In the genomic region with DNA sequence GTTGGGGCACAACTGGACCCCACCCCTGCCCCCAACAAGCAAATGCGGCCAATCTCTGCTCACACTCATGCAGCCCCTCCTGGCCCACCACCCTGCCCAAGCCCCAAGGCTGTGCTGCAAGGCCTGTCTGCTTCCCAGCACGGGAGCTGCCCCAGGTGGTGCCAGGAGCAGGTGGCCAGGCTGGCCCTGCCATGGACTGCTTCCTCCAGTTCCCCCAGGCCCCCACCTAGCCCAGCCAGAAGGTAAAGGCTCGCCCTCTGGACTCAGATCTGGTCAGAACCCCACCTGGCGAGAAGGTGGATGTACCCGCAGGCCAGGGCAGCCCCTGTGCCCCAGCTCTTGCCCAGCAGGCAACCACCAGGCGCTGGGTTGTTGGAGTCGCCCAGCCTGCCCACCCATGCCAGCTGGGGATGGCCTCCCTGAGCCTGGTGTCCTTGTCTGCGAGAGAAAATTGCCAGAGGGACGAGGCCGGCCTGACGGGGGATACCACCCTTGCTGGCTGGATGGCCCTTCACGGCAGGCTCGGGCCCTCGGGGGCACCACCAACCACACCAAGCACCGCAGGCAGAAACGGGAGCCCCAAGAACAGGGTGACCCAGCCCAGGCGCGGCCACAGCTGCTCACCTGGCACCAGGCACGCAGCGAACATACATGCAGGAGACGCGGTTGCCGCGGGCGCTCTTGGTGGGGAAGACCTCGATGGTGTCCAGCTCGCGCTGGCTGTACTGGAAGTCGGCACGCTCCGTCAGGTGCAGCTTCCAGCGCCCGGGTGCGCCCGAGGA, we compare ENCODE assay signal across 16 cellular contexts. TPM values are rescaled to one million over a fixed set of nuclear protein-coding genes. Genes with fewer than 3 reads are reported as not detected.
A peak's percentile ranks its signal among the peaks of the same experiment; 100 is the strongest.
DNase-seq lines count a peak whose midpoint lies in the region; ATAC-seq and TF ChIP-seq lines count a peak whose summit lies in the region.
"Had no signal": no experiment of that assay in that cellular context is flagged by ENCODE, and none has a peak within 500 bp of the region (broad histone marks: within the 10 kb centered on the region; RNA-seq: fewer than 3 reads in every experiment).

No MANE protein-coding gene starts in this region.

- H3K36me3 Mint-ChIP-seq in T-helper 2 cell treated with Interferon-gamma antibody and Interleukin-4, amounts not matched to agents 5 μg/mL and 100 μg/mL, for 36 hours (ENCODE audit: low read depth), result peaks cover 26% of the 10 kb centered on the region
- H3K36me3 Mint-ChIP-seq in T-cell (peaks cover 11% of the 10 kb centered on the region), endothelial cell (ENCODE audit: low read depth, unreplicated experiment) (peaks cover 19% of the 10 kb centered on the region)

- ATAC-seq in T-cell (replicated peaks in 1 of 4), result no peak
- ATAC-seq in psoas muscle, result no peak
- no peak for ATAC-seq in GM21367 (IDR thresholded peaks at IDR 0.05; ENCODE audit: unreplicated experiment)
- no peak for ATAC-seq in HG03439 (IDR thresholded peaks at IDR 0.05; ENCODE audit: unreplicated experiment)
- ATAC-seq: right lobe of liver had no signal

- CTCF ChIA-PET in T-cell (lab: Charles Lee), result no interaction called here

- peaks cover 0 to 2% of the 10 kb centered on the region in 2 donors for H3K36me3 ChIP-seq in psoas muscle (ENCODE audit: insufficient read depth in 1 of 2, low read depth in 1 of 2)
- H3K36me3 ChIP-seq: right lobe of liver had no signal

- DNase-seq in T-helper 2 cell treated with Interferon-gamma antibody and Interleukin-4, amounts not matched to agents 5 μg/mL and 100 μg/mL, for 36 hours (ENCODE audit: low spot score), result no peak
- DNase-seq in T-helper 2 cell, result no peak
- DNase-seq in T-cell, result no peak
- DNase-seq in endothelial cell (ENCODE audit: low spot score), result no peak
- DNase-seq in psoas muscle, result no peak
- DNase-seq in NCI-H1930 (lab: John Stamatoyannopoulos, UW), result no peak
- DNase-seq: foreskin melanocyte, HFFc6, islet precursor cell, NCI-H1048, NCI-H2227 treated with DMSO at 0.1 percent for 48 hours had no signal

- peaks cover 26% of the 10 kb centered on the region for H3K4me1 Mint-ChIP-seq in T-helper 2 cell treated with Interferon-gamma antibody and Interleukin-4, amounts not matched to agents 5 μg/mL and 100 μg/mL, for 36 hours (ENCODE audit: low read depth)
- peaks cover 34 to 49% (median 38%) of the 10 kb centered on the region in 3 donors for H3K4me1 Mint-ChIP-seq in T-cell
- H3K4me1 Mint-ChIP-seq in endothelial cell (ENCODE audit: unreplicated experiment), result peaks cover 25% of the 10 kb centered on the region

- POLR2A ChIA-PET in T-cell (lab: Charles Lee), result no interaction called here

- peak overlapping the region; percentile 23 for H3K27ac ChIP-seq in psoas muscle
- H3K27ac ChIP-seq: 22Rv1 had no signal

- 75 to 86% (median 79%) methylated on average over 25 to 32 of the region's 35 CpGs for WGBS in psoas muscle, 3 donors

- no peaks in the 10 kb centered on the region for H3K27me3 Mint-ChIP-seq in T-helper 2 cell treated with Interferon-gamma antibody and Interleukin-4, amounts not matched to agents 5 μg/mL and 100 μg/mL, for 36 hours (ENCODE audit: low read depth)
- H3K27me3 Mint-ChIP-seq in T-cell, result no peaks in the 10 kb centered on the region
- peaks cover 38% of the 10 kb centered on the region for H3K27me3 Mint-ChIP-seq in endothelial cell (ENCODE audit: unreplicated experiment)

- no peaks in the 10 kb centered on the region for H3K27me3 ChIP-seq in psoas muscle (ENCODE audit: insufficient read depth in 3 of 3, low read length in 2 of 3)
- H3K27me3 ChIP-seq: right lobe of liver had no signal

- H3K4me3 Mint-ChIP-seq in T-helper 2 cell treated with Interferon-gamma antibody and Interleukin-4, amounts not matched to agents 5 μg/mL and 100 μg/mL, for 36 hours, result peak overlapping the region; percentile 51
- H3K4me3 Mint-ChIP-seq in T-cell (peak overlapping the region; percentile 41 to 49 (median 45)), endothelial cell (ENCODE audit: unreplicated experiment) (no peak overlapping the region)
- H3K4me3 Mint-ChIP-seq: HFFc6, nephron had no signal

- H3K9me3 Mint-ChIP-seq in T-helper 2 cell treated with Interferon-gamma antibody and Interleukin-4, amounts not matched to agents 5 μg/mL and 100 μg/mL, for 36 hours, result no peaks in the 10 kb centered on the region
- H3K9me3 Mint-ChIP-seq in T-cell (no peaks in the 10 kb centered on the region), endothelial cell (ENCODE audit: unreplicated experiment) (no peaks in the 10 kb centered on the region)
- H3K9me3 Mint-ChIP-seq: HFFc6, nephron had no signal

- H3K4me1 ChIP-seq in psoas muscle, result peaks cover 34% of the 10 kb centered on the region

- TF ChIP-seq CTCF in endothelial cell (IDR thresholded peaks at IDR 0.05; ENCODE audit: unreplicated experiment) (no peak), psoas muscle (IDR thresholded peaks at IDR 0.05) (no peak)

- H3K9me3 ChIP-seq in psoas muscle, result no peaks in the 10 kb centered on the region
- H3K9me3 ChIP-seq: right lobe of liver had no signal

- peak overlapping the region; percentile 31 for H3K27ac Mint-ChIP-seq in T-helper 2 cell treated with Interferon-gamma antibody and Interleukin-4, amounts not matched to agents 5 μg/mL and 100 μg/mL, for 36 hours
- peak overlapping the region; percentile 55 to 69 for H3K27ac Mint-ChIP-seq in T-cell
- H3K27ac Mint-ChIP-seq in endothelial cell (ENCODE audit: unreplicated experiment), result peak overlapping the region; percentile 57
- H3K27ac Mint-ChIP-seq: HFFc6, nephron had no signal

- peak overlapping the region; percentile 97 for H3K4me3 ChIP-seq in psoas muscle
- H3K4me3 ChIP-seq: right lobe of liver had no signal

- intact Hi-C loops in psoas muscle (cut with DNase I), result no loop called here

RNA-seq across cellular contexts. Expression of gene ABHD17A, which starts 4.5 kb away (rescaled TPM):
- 100 to 1,000 TPM; 136 to 185 (median 151) TPM for total RNA-seq in T-cell
- total RNA-seq in endothelial cell (ENCODE audit: unreplicated experiment), result 283 TPM
- 10 to 100 TPM; 38.5 to 54.2 (median 42.3) TPM for total RNA-seq in psoas muscle
- 10 to 100 TPM; 35.5 to 58.9 (median 47.6) TPM for polyA plus RNA-seq in psoas muscle

RNA-seq across cellular contexts. Expression of gene KLF16, which starts 17.4 kb away (rescaled TPM):
- total RNA-seq in T-cell, result 10 to 100 TPM; 29.8 to 61.4 (median 32.7) TPM
- 19.9 TPM for total RNA-seq in endothelial cell (ENCODE audit: unreplicated experiment)
- 10 to 100 TPM in 1 of 4 donors, 1 to 10 TPM in 3; 3.0 to 11.1 (median 4.3) TPM for total RNA-seq in psoas muscle
- 10 to 100 TPM in 1 of 3 donors, 1 to 10 TPM in 2; 2.2 to 13.0 (median 3.1) TPM for polyA plus RNA-seq in psoas muscle

RNA-seq across cellular contexts. Expression of gene ADAT3, which starts 24.4 kb away (rescaled TPM):
- 10 to 100 TPM in 1 of 5 donors, 1 to 10 TPM in 4; 6.0 to 16.1 (median 7.7) TPM for total RNA-seq in T-cell
- total RNA-seq in endothelial cell (ENCODE audit: unreplicated experiment), result 10.5 TPM
- 1 to 10 TPM; 1.4 to 2.2 (median 1.7) TPM for total RNA-seq in psoas muscle
- polyA plus RNA-seq in psoas muscle, result 1 to 10 TPM; 2.4 to 7.2 (median 3.6) TPM

RNA-seq across cellular contexts. Expression of gene SCAMP4, which starts 24.4 kb away (rescaled TPM):
- total RNA-seq in T-cell (10 to 100 TPM; 24.8 to 49.2 (median 27.5) TPM), endothelial cell (ENCODE audit: unreplicated experiment) (71.8 TPM), psoas muscle (10 to 100 TPM; 13.4 to 16.3 (median 15.1) TPM)
- 10 to 100 TPM in 2 of 3 donors, 1 to 10 TPM in 1; 9.5 to 17.5 (median 15.5) TPM for polyA plus RNA-seq in psoas muscle

RNA-seq across cellular contexts. Expression of gene REXO1, which starts 32.5 kb away (rescaled TPM):
- total RNA-seq in T-cell (10 to 100 TPM; 68.4 to 97.5 (median 78.7) TPM), endothelial cell (ENCODE audit: unreplicated experiment) (48.1 TPM), psoas muscle (10 to 100 TPM; 13.5 to 35.2 (median 22.3) TPM)
- polyA plus RNA-seq in psoas muscle, result 10 to 100 TPM; 16.5 to 26.9 (median 20.3) TPM
